ENCODE assay signal across 8 cellular contexts in the genomic region with DNA sequence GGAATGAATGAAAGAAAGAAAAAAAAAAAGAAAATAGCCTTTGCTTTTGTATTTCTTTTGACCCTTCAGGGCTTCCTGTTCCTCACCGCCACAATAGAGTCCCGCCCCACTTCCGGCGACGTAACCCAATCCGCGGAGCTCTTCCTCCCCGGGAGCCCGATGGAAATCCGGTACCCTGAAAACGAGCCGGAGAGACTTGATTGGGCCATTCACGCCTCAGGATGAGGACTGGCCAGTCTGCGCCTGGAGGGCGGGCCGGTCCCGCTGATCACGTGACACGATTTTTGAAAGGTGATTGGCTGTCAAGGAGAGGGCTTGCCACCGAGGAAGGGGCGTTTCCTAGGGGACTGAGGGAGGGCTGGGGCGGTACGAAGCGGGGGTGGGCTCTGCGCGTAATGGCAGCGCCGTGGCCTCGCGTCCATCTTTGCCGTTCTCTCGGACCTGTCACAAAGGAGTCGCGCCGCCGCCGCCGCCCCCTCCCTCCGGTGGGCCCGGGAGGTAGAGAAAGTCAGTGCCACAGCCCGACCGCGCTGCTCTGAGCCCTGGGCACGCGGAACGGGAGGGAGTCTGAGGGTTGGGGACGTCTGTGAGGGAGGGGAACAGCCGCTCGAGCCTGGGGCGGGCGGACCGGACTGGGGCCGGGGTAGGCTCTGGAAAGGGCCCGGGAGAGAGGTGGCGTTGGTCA. TPM values are rescaled to one million over a fixed set of nuclear protein-coding genes. Genes with fewer than 3 reads are reported as not detected.
DNase-seq lines count a peak whose midpoint lies in the region; ATAC-seq and TF ChIP-seq lines count a peak whose summit lies in the region.

A gene with protein sequence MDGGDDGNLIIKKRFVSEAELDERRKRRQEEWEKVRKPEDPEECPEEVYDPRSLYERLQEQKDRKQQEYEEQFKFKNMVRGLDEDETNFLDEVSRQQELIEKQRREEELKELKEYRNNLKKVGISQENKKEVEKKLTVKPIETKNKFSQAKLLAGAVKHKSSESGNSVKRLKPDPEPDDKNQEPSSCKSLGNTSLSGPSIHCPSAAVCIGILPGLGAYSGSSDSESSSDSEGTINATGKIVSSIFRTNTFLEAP (minus strand): TSS at position 95 of the 685 bp plus-strand sequence. CDS start 12,185 bp downstream, outside the sequence.
Gene RSPRY1 (plus strand): TSS at position 385 of the 685 bp plus-strand sequence. CDS start 18,330 bp downstream, outside the sequence.

- H3K27ac ChIP-seq in WERI-Rb-1 (peak within 1 kb of the TSS; percentile 96), mammary epithelial cell (ENCODE audit: insufficient read depth, low read depth, low read length) (peak within 1 kb of the TSS; percentile 93), skeletal muscle tissue (ENCODE audit: low read depth, low read length) (peak within 1 kb of the TSS; percentile 94)

- CTCF ChIA-PET in mammary epithelial cell (lab: Charles Lee; ENCODE audit: low non-redundant PET): no interaction called here

- DNase-seq in ACHN: peak; percentile 100
- peak; percentile 98 for DNase-seq in NCI-H2227 (lab: John Stamatoyannopoulos, UW; ENCODE audit: unreplicated experiment)
- DNase-seq in WERI-Rb-1: peak; percentile 99
- DNase-seq in mammary epithelial cell: peak; percentile 100

- dilution Hi-C loops in mammary epithelial cell (cut with HindIII; ENCODE audit: low sequenced_read_pairs): no loop called here

- H3K79me2 ChIP-seq in mammary epithelial cell (ENCODE audit: insufficient read depth, low read length): peaks cover 96% of the 10 kb centered on the region

- H3K27me3 ChIP-seq in WERI-Rb-1 (ENCODE audit: insufficient read depth, low read depth, severe bottlenecking): no peaks in the 10 kb centered on the region
- H3K27me3 ChIP-seq in mammary epithelial cell (ENCODE audit: insufficient read depth, low read length): no peaks in the 10 kb centered on the region
- no peaks in the 10 kb centered on the region for H3K27me3 ChIP-seq in skeletal muscle tissue (ENCODE audit: control insufficient read depth in 3 of 3, insufficient read depth in 3 of 3, low read length in 3 of 3)

- ATAC-seq in GM18873 (IDR thresholded peaks at IDR 0.05; ENCODE audit: low FRiP score, unreplicated experiment) (peak; percentile 93), HG03139 (IDR thresholded peaks at IDR 0.05; ENCODE audit: unreplicated experiment) (peak; percentile 79)

- BruUV-seq in mammary epithelial cell (replicated peaks; lab: Mats Ljungman, UMichigan): no TSS peak

- H3K4me3 ChIP-seq in WERI-Rb-1 (ENCODE audit: low read depth, low read length) (peak within 1 kb of the TSS; percentile 99), mammary epithelial cell (replicated peaks in 1 of 3; ENCODE audit: insufficient read depth in 1 of 3, low read depth in 2 of 3, low read length in 3 of 3) (peak within 1 kb of the TSS; percentile 96 to 99 (median 99)), iPS-18c (ENCODE audit: insufficient read depth, low read depth, low read length) (peak within 1 kb of the TSS; percentile 96), skeletal muscle tissue (ENCODE audit: low read length in 3 of 3) (peak within 1 kb of the TSS; percentile 92 to 93 (median 92))

- H3K9ac ChIP-seq in mammary epithelial cell (ENCODE audit: insufficient read depth, low read length) (peak within 1 kb of the TSS; percentile 95), skeletal muscle tissue (ENCODE audit: low read depth in 1 of 3, low read length in 3 of 3) (peak within 1 kb of the TSS; percentile 94 to 97 (median 96))

- TF ChIP-seq CTCF in WERI-Rb-1 (IDR thresholded peaks at IDR 0.05; ENCODE audit: low read depth, low read length): no peak
- TF ChIP-seq CTCF in mammary epithelial cell (conservative IDR thresholded peaks at IDR 0.05 in 1 of 2, IDR thresholded peaks at IDR 0.05 in 1 of 2; ENCODE audit: extremely low read depth in 1 of 2, insufficient read depth in 1 of 2, low read depth in 1 of 2, low read length in 2 of 2): no peak

- in situ Hi-C loops in ACHN (cut with HindIII; ENCODE audit: low pct_ligation_motif_present, low pct_unique_long_range_greater_than_20kb, low sequenced_read_pairs): no loop called here
- in situ Hi-C loops in mammary epithelial cell (cut with MboI; ENCODE audit: low sequenced_read_pairs in 2 of 2): no loop called here

- H3K4me1 ChIP-seq in mammary epithelial cell (ENCODE audit: insufficient read depth, low read length) (peaks cover 23% of the 10 kb centered on the region), skeletal muscle tissue (ENCODE audit: control insufficient read depth in 3 of 3, insufficient read depth in 3 of 3, low read length in 3 of 3) (peaks cover 12 to 36% (median 22%) of the 10 kb centered on the region in 3 donors)

- H2AFZ ChIP-seq in mammary epithelial cell (ENCODE audit: low read depth, low read length): peak within 1 kb of the TSS; percentile 93

- H4K20me1 ChIP-seq in mammary epithelial cell (ENCODE audit: insufficient read depth, low read length): no peaks in the 10 kb centered on the region

- H3K9me3 ChIP-seq in WERI-Rb-1 (ENCODE audit: severe bottlenecking): no peaks in the 10 kb centered on the region
- H3K9me3 ChIP-seq in mammary epithelial cell (replicated peaks; ENCODE audit: insufficient read depth, low read length): no peaks in the 10 kb centered on the region
- no peaks in the 10 kb centered on the region for H3K9me3 ChIP-seq in iPS-18c (ENCODE audit: control insufficient read depth, insufficient read depth, low read length)
- H3K9me3 ChIP-seq in skeletal muscle tissue (ENCODE audit: control insufficient read depth in 3 of 3, low read length in 3 of 3): no peaks in the 10 kb centered on the region

- WGBS in mammary epithelial cell (ENCODE audit: low coverage, missing lambda C conversion rate): 0% methylated on average over 17 of the region's 55 CpGs

- peak within 1 kb of the TSS; percentile 91 for H3K4me2 ChIP-seq in mammary epithelial cell (ENCODE audit: insufficient read depth, low read depth, low read length)

- intact Hi-C loops in mammary epithelial cell (cut with micrococcal nuclease): loop anchor here (1.0 to 5.0 kb wide), 4 partner anchors 27 to 91 kb away; partner anchors contain the start of gene ARL2BP

- H3K36me3 ChIP-seq in WERI-Rb-1 (peaks cover 10% of the 10 kb centered on the region), mammary epithelial cell (ENCODE audit: insufficient read depth, low read length) (no peaks in the 10 kb centered on the region), skeletal muscle tissue (ENCODE audit: control insufficient read depth in 3 of 3, insufficient read depth in 3 of 3, low read length in 3 of 3) (no peaks in the 10 kb centered on the region)

RNA-seq across cellular contexts. Expression of the first gene that starts in this region (rescaled TPM):
- 10 to 100 TPM; 43.2 to 90.0 TPM for total RNA-seq in mammary epithelial cell
- polyA plus RNA-seq in mammary epithelial cell: 64.8 TPM
- 50.1 TPM for polyA minus RNA-seq in mammary epithelial cell
- 36.5 TPM for total RNA-seq in skeletal muscle tissue

RNA-seq across cellular contexts. Expression of gene RSPRY1, which starts in this region (rescaled TPM):
- total RNA-seq in mammary epithelial cell: 10 to 100 TPM; 46.9 to 47.2 TPM
- polyA plus RNA-seq in mammary epithelial cell: 23.4 TPM
- polyA minus RNA-seq in mammary epithelial cell: 29.1 TPM
- 36.5 TPM for total RNA-seq in skeletal muscle tissue

Comparison
In these comparisons a context has a peak if more than half of its experiments do, and no peak if none do; other contexts are left out.
1. Peak in every context shown above with its lines: DNase-seq, ATAC-seq, H3K4me3 ChIP-seq and H3K27ac ChIP-seq.